ENCODE assay signal across 35 cellular contexts in genomic region chr2:195119231-195119630, GRCh38.
"Had no signal": no experiment of that assay in that cellular context is flagged by ENCODE, and none has a peak within 500 bp of the region (broad histone marks: within the 10 kb centered on the region; RNA-seq: fewer than 3 reads in every experiment).

No MANE protein-coding gene starts in this region.

- DNase-seq: Karpas-422, Kasumi-1, MG63, MM.1S, MV-4-11, NCI-H1048, NCI-H1092, NCI-H1092 treated with DMSO at 0.1 percent for 48 hours, NCI-H1105, NCI-H1105 treated with DMSO at 0.1 percent for 48 hours, NCI-H1417, NCI-H1417 treated with DMSO at 0.1 percent for 48 hours, NCI-H1436, NCI-H1436 treated with DMSO at 0.1 percent for 48 hours, NCI-H146, NCI-H1694, NCI-H1694 treated with DMSO at 0.1 percent for 48 hours, NCI-H187, NCI-H187 treated with DMSO at 0.1 percent for 48 hours, NCI-H1930, NCI-H2029, NCI-H2029 treated with DMSO at 0.1 percent for 48 hours, NCI-H2081, NCI-H2081 treated with DMSO at 0.1 percent for 48 hours, NCI-H2107, NCI-H2171, NCI-H2171 treated with DMSO at 0.1 percent for 48 hours, NCI-H226, NCI-H345, NCI-H446, NCI-H446 treated with DMSO at 0.1 percent for 48 hours, NCI-H510A, NCI-H510A treated with DMSO at 0.1 percent for 48 hours, NCI-H524, NCI-H524 treated with DMSO at 0.1 percent for 48 hours had no signal

- H3K4me3 ChIP-seq: MG63 had no signal

- H3K27me3 ChIP-seq: MG63 had no signal

- H3K36me3 ChIP-seq: MG63 had no signal

- H3K9me3 ChIP-seq: MG63 had no signal
